Comparison of ENCODE assay signal across 15 cellular contexts in genomic region chr5:150498971-150499370, GRCh38. TPM values are rescaled to one million over a fixed set of nuclear protein-coding genes. Genes with fewer than 3 reads are reported as not detected.
DNase-seq lines count a peak whose midpoint lies in the region; ATAC-seq and TF ChIP-seq lines count a peak whose summit lies in the region.
"Had no signal": no experiment of that assay in that cellular context is flagged by ENCODE, and none has a peak within 500 bp of the region (broad histone marks: within the 10 kb centered on the region; RNA-seq: fewer than 3 reads in every experiment).

No MANE protein-coding gene starts in this region.

- H4K91ac ChIP-seq in IMR-90 (ENCODE audit: insufficient read depth, low read depth, low read length): 0 out of 2 replicates have a peak overlapping the region, but pooled peaks have one; percentile 97

- H3K9me1 ChIP-seq in IMR-90 (ENCODE audit: insufficient read depth, low read length): peaks cover 70% of the 10 kb centered on the region

- CTCF ChIA-PET in IMR-90 (lab: Yijun Ruan, JAX): no interaction called here
- CTCF ChIA-PET in activated naive CD4-positive, alpha-beta T cell treated with anti-CD3 and anti-CD28 coated beads for 36 hours (lab: Charles Lee): interaction anchor here (1.2 kb wide), 1 partner anchor 22 kb away, joined by 4 read pairs; no protein-coding TSS in a partner anchor

- H3K36me3 ChIP-seq in IMR-90 (ENCODE audit: control insufficient read depth, insufficient read depth, low read length) (peaks cover 10% of the 10 kb centered on the region), thoracic aorta (no peaks in the 10 kb centered on the region), Peyer's patch (peaks cover 0 to 6% (median 0%) of the 10 kb centered on the region in 3 donors)

- H3K18ac ChIP-seq in IMR-90 (ENCODE audit: low read depth, low read length): peak overlapping the region; percentile 55; the same call in 1 of the 2 replicates

- peak overlapping the region; percentile 68 for H4K5ac ChIP-seq in IMR-90 (ENCODE audit: low read depth, low read length)

- H4K20me1 ChIP-seq in IMR-90 (ENCODE audit: insufficient read depth, low read length): peaks cover 76% of the 10 kb centered on the region

- peak overlapping the region; percentile 60 for H3K23ac ChIP-seq in IMR-90 (ENCODE audit: low read depth, low read length)

- H3K4ac ChIP-seq in IMR-90 (ENCODE audit: low read depth, low read length): peak overlapping the region; percentile 94

- peak overlapping the region; percentile 72 for H3K4me2 ChIP-seq in IMR-90 (ENCODE audit: low read depth, low read length)

- no peak overlapping the region for H3K56ac ChIP-seq in IMR-90 (ENCODE audit: extremely low read depth, insufficient read depth, low read length)

- in situ Hi-C loops in IMR-90 (cut with MboI; ENCODE audit: low sequenced_read_pairs): no loop called here

- DNase-seq in IMR-90: no peak
- DNase-seq in chondrocyte (ENCODE audit: low spot score): no peak
- DNase-seq in nephron progenitor cell: no peak
- no peak for DNase-seq in thoracic aorta (ENCODE audit: low spot score)
- no peak for DNase-seq in activated naive CD4-positive, alpha-beta T cell treated with anti-CD3 and anti-CD28 coated beads for 36 hours
- DNase-seq in NCI-H524 (lab: John Stamatoyannopoulos, UW): no peak
- no peak for DNase-seq in Peyer's patch
- DNase-seq in activated naive CD4-positive, alpha-beta T cell treated with anti-CD3 and anti-CD28 coated beads, Interleukin-2, amount 50 U/mL, for 72 hours (ENCODE audit: low spot score in 2 of 2): no peak
- DNase-seq: activated B cell treated with CpG ODN at 0.5 μM for 24 hours; amniotic stem cell; naive thymus-derived CD4-positive, alpha-beta T cell; NCI-H1436; NCI-H774; SK-N-SH had no signal

- H3K36me3 Mint-ChIP-seq in chondrocyte (ENCODE audit: low read depth) (peaks cover 8% of the 10 kb centered on the region), nephron progenitor cell (ENCODE audit: low read depth) (peaks cover 11% of the 10 kb centered on the region)
- no peaks in the 10 kb centered on the region for H3K36me3 Mint-ChIP-seq in activated naive CD4-positive, alpha-beta T cell treated with anti-CD3 and anti-CD28 coated beads for 36 hours (ENCODE audit: low read depth)
- H3K36me3 Mint-ChIP-seq in activated naive CD4-positive, alpha-beta T cell treated with anti-CD3 and anti-CD28 coated beads, Interleukin-2, amount 50 U/mL, for 72 hours: no peaks in the 10 kb centered on the region
- H3K36me3 Mint-ChIP-seq: naive thymus-derived CD4-positive, alpha-beta T cell had no signal

- peak overlapping the region; percentile 83 for H2AK5ac ChIP-seq in IMR-90 (ENCODE audit: low read depth, low read length)

- TF ChIP-seq RAD21 in IMR-90 (IDR thresholded peaks at IDR 0.05; ENCODE audit: low read length): no peak

- H3K27me3 ChIP-seq in IMR-90 (ENCODE audit: control insufficient read depth, insufficient read depth, low read length): no peaks in the 10 kb centered on the region
- no peaks in the 10 kb centered on the region for H3K27me3 ChIP-seq in thoracic aorta (replicated peaks; ENCODE audit: insufficient read depth)
- H3K27me3 ChIP-seq in Peyer's patch: no peaks in the 10 kb centered on the region

- TF ChIP-seq POLR2A in IMR-90 (IDR thresholded peaks at IDR 0.05; ENCODE audit: low read depth, low read length) (no peak), Peyer's patch (IDR thresholded peaks at IDR 0.05) (no peak)

- H2BK5ac ChIP-seq in IMR-90 (ENCODE audit: low read depth, low read length, poor library complexity, severe bottlenecking): peak overlapping the region; percentile 96

- peak overlapping the region; percentile 74 for H2BK120ac ChIP-seq in IMR-90 (ENCODE audit: low read depth, low read length)

- H3K9me3 ChIP-seq in IMR-90 (ENCODE audit: control insufficient read depth, insufficient read depth, low read length): no peaks in the 10 kb centered on the region
- no peaks in the 10 kb centered on the region for H3K9me3 ChIP-seq in thoracic aorta
- no peaks in the 10 kb centered on the region for H3K9me3 ChIP-seq in Peyer's patch
- H3K9me3 ChIP-seq: HAP-1, SK-N-SH had no signal

- 0 out of 2 replicates have a peak overlapping the region, but pooled peaks have one; percentile 75 for H2BK20ac ChIP-seq in IMR-90 (ENCODE audit: low read depth, low read length)

- peak overlapping the region; percentile 26 for H2AFZ ChIP-seq in IMR-90 (replicated peaks; ENCODE audit: low read length, poor library complexity)

- peak overlapping the region in 1 of 2 experiments; percentile 76; a peak in 1 of 4 replicates for H4K8ac ChIP-seq in IMR-90 (ENCODE audit: low read depth in 2 of 2, low read length in 2 of 2)

- H3K4me3 ChIP-seq in IMR-90 (ENCODE audit: insufficient read depth, low read depth, low read length) (no peak overlapping the region), thoracic aorta (no peak overlapping the region), Peyer's patch (no peak overlapping the region)
- H3K4me3 ChIP-seq: HAP-1 had no signal

- ATAC-seq in IMR-90 (ENCODE audit: low read depth) (no peak), thoracic aorta (ENCODE audit: insufficient number of reproducible peaks, low FRiP score, low read depth) (no peak)
- ATAC-seq in activated naive CD4-positive, alpha-beta T cell treated with anti-CD3 and anti-CD28 coated beads, Interleukin-2, amount 50 U/mL, for 72 hours: no peak

- TF ChIP-seq CTCF in IMR-90 (conservative IDR thresholded peaks at IDR 0.05; ENCODE audit: low read depth, low read length) (no peak), chondrocyte (IDR thresholded peaks at IDR 0.05) (no peak), nephron progenitor cell (IDR thresholded peaks at IDR 0.05) (no peak), thoracic aorta (IDR thresholded peaks at IDR 0.05) (no peak), Peyer's patch (IDR thresholded peaks at IDR 0.05) (no peak)

- H3K4me1 ChIP-seq in IMR-90 (ENCODE audit: control insufficient read depth, insufficient read depth, low read length) (peaks cover 58% of the 10 kb centered on the region), thoracic aorta (ENCODE audit: control insufficient read depth in 1 of 2, low read depth in 2 of 2) (peaks cover 42 to 87% of the 10 kb centered on the region in 2 donors), Peyer's patch (peaks cover 0 to 51% (median 7%) of the 10 kb centered on the region in 4 donors)

- peak overlapping the region; percentile 98 for H3K27ac Mint-ChIP-seq in chondrocyte (ENCODE audit: unreplicated experiment)
- peak overlapping the region; percentile 95 for H3K27ac Mint-ChIP-seq in nephron progenitor cell
- H3K27ac Mint-ChIP-seq in activated naive CD4-positive, alpha-beta T cell treated with anti-CD3 and anti-CD28 coated beads for 36 hours: no peak overlapping the region
- H3K27ac Mint-ChIP-seq in activated naive CD4-positive, alpha-beta T cell treated with anti-CD3 and anti-CD28 coated beads, Interleukin-2, amount 50 U/mL, for 72 hours: no peak overlapping the region
- H3K27ac Mint-ChIP-seq: activated B cell treated with CpG ODN at 0.5 μM for 24 hours; naive thymus-derived CD4-positive, alpha-beta T cell had no signal

- dilution Hi-C loops in IMR-90 (cut with HindIII; ENCODE audit: low sequenced_read_pairs, unreplicated experiment): no loop called here

- H3K9me3 Mint-ChIP-seq in chondrocyte (ENCODE audit: low read depth) (no peaks in the 10 kb centered on the region), nephron progenitor cell (no peaks in the 10 kb centered on the region)
- no peaks in the 10 kb centered on the region for H3K9me3 Mint-ChIP-seq in activated naive CD4-positive, alpha-beta T cell treated with anti-CD3 and anti-CD28 coated beads for 36 hours
- H3K9me3 Mint-ChIP-seq in activated naive CD4-positive, alpha-beta T cell treated with anti-CD3 and anti-CD28 coated beads, Interleukin-2, amount 50 U/mL, for 72 hours: no peaks in the 10 kb centered on the region
- H3K9me3 Mint-ChIP-seq: activated B cell treated with CpG ODN at 0.5 μM for 24 hours had no signal

- H3K4me3 Mint-ChIP-seq in chondrocyte (ENCODE audit: unreplicated experiment) (peak overlapping the region; percentile 64), nephron progenitor cell (peak overlapping the region; percentile 68)
- H3K4me3 Mint-ChIP-seq in activated naive CD4-positive, alpha-beta T cell treated with anti-CD3 and anti-CD28 coated beads for 36 hours: no peak overlapping the region
- H3K4me3 Mint-ChIP-seq: activated B cell treated with CpG ODN at 0.5 μM for 24 hours; naive thymus-derived CD4-positive, alpha-beta T cell had no signal

- intact Hi-C loops in IMR-90 (cut with micrococcal nuclease): no loop called here
- intact Hi-C loops in activated naive CD4-positive, alpha-beta T cell treated with anti-CD3 and anti-CD28 coated beads for 36 hours (cut with micrococcal nuclease): no loop called here

- H2BK15ac ChIP-seq in IMR-90 (ENCODE audit: low read depth, low read length): peak overlapping the region; percentile 75; the same call in 1 of the 3 replicates

- peak overlapping the region; percentile 83; the same call in 1 of the 2 replicates for H3K14ac ChIP-seq in IMR-90 (replicated peaks; ENCODE audit: low read depth, low read length)

- H3K4me1 Mint-ChIP-seq in chondrocyte (ENCODE audit: low read depth) (peaks cover 85% of the 10 kb centered on the region), nephron progenitor cell (peaks cover 78% of the 10 kb centered on the region)
- H3K4me1 Mint-ChIP-seq in activated naive CD4-positive, alpha-beta T cell treated with anti-CD3 and anti-CD28 coated beads for 36 hours (ENCODE audit: low read depth): no peaks in the 10 kb centered on the region
- H3K4me1 Mint-ChIP-seq: naive thymus-derived CD4-positive, alpha-beta T cell had no signal

- H3K79me1 ChIP-seq in IMR-90 (ENCODE audit: low read depth in 1 of 2, low read length in 2 of 2): peaks cover 31 to 84% of the 10 kb centered on the region in 2 experiments

- H3K27me3 Mint-ChIP-seq in chondrocyte (ENCODE audit: low read depth) (no peaks in the 10 kb centered on the region), nephron progenitor cell (ENCODE audit: low read depth, poor library complexity) (no peaks in the 10 kb centered on the region)
- no peaks in the 10 kb centered on the region for H3K27me3 Mint-ChIP-seq in activated naive CD4-positive, alpha-beta T cell treated with anti-CD3 and anti-CD28 coated beads for 36 hours (ENCODE audit: low read depth)
- H3K27me3 Mint-ChIP-seq: activated B cell treated with CpG ODN at 0.5 μM for 24 hours; naive thymus-derived CD4-positive, alpha-beta T cell had no signal

- POLR2A ChIA-PET in IMR-90 (lab: Charles Lee; ENCODE audit: unreplicated experiment): interaction anchor here (0.6 kb wide), 1 partner anchor 19 kb away, joined by 8 read pairs; no protein-coding TSS in a partner anchor

- H3K9ac ChIP-seq in IMR-90 (ENCODE audit: low read depth, low read length): 0 out of 2 replicates have a peak overlapping the region, but pooled peaks have one; percentile 10
- H3K9ac ChIP-seq: SK-N-SH had no signal

- peak overlapping the region; percentile 77 for H2AK9ac ChIP-seq in IMR-90 (replicated peaks; ENCODE audit: low read depth, low read length, poor library complexity)

- peak overlapping the region; percentile 57 for H3K27ac ChIP-seq in IMR-90 (ENCODE audit: insufficient read depth, low read length)
- H3K27ac ChIP-seq in thoracic aorta: peak overlapping the region; percentile 32 to 90
- no peak overlapping the region for H3K27ac ChIP-seq in Peyer's patch

- BruUV-seq in IMR-90 (replicated peaks; lab: Mats Ljungman, UMichigan): no TSS peak

RNA-seq across cellular contexts. Expression of gene NDST1, which starts 9.0 kb away (rescaled TPM):
- total RNA-seq in IMR-90 (2012; rRNA removed) (30.3 and 30.5 TPM in 2 replicates), chondrocyte (223 to 229 TPM (median 228 TPM) in 3 replicates), thoracic aorta (100 to 1,000 TPM; 112 to 131 TPM), Peyer's patch (100 to 1,000 TPM in 2 of 4 donors, 10 to 100 TPM in 2; 80.9 to 168 (median 118) TPM)
- polyA plus RNA-seq in IMR-90 (2012; rRNA removed): 80.4 and 101 TPM in 2 replicates
- 41.4 and 74.0 TPM in 2 replicates for polyA plus RNA-seq in IMR-90 (2012; cell fraction: cytosol; rRNA removed)
- 81.4 and 121 TPM in 2 replicates for polyA plus RNA-seq in IMR-90 (2012; cell fraction: nucleus; rRNA removed; ENCODE audit: low replicate concordance)
- total RNA-seq in activated naive CD4-positive, alpha-beta T cell treated with anti-CD3 and anti-CD28 coated beads for 36 hours: 1 to 10 TPM; 2.4 to 3.3 TPM
- 1 to 10 TPM in 1 of 2 donors, under 1 TPM in 1; 0.87 to 4.5 TPM for total RNA-seq in activated naive CD4-positive, alpha-beta T cell treated with anti-CD3 and anti-CD28 coated beads, Interleukin-2, amount 50 U/mL, for 72 hours

RNA-seq across cellular contexts. Expression of gene RPS14, which starts 49.4 kb away (rescaled TPM):
- total RNA-seq in IMR-90 (2012; rRNA removed) (7,310 and 7,583 TPM in 2 replicates), chondrocyte (1,092 to 1,234 TPM (median 1,121 TPM) in 3 replicates), thoracic aorta (1,000 to 10,000 TPM; 1,311 to 1,492 TPM), Peyer's patch (1,000 to 10,000 TPM in 3 of 4 donors, 100 to 1,000 TPM in 1; 975 to 1,961 (median 1,274) TPM)
- 6,296 and 6,747 TPM in 2 replicates for polyA plus RNA-seq in IMR-90 (2012; rRNA removed)
- 5,609 and 17,745 TPM in 2 replicates for polyA plus RNA-seq in IMR-90 (2012; cell fraction: cytosol; rRNA removed)
- 873 and 3,349 TPM in 2 replicates for polyA plus RNA-seq in IMR-90 (2012; cell fraction: nucleus; rRNA removed; ENCODE audit: low replicate concordance)
- total RNA-seq in activated naive CD4-positive, alpha-beta T cell treated with anti-CD3 and anti-CD28 coated beads for 36 hours: 1,000 to 10,000 TPM; 4,594 to 4,738 TPM
- 1,000 to 10,000 TPM; 2,876 to 3,412 TPM for total RNA-seq in activated naive CD4-positive, alpha-beta T cell treated with anti-CD3 and anti-CD28 coated beads, Interleukin-2, amount 50 U/mL, for 72 hours

Comparison
In these comparisons a context has a peak if more than half of its experiments do, and no peak if none do; other contexts are left out.
1. H3K27ac ChIP-seq: peak in IMR-90 (single experiment) and thoracic aorta (2 of 2); none in Peyer's patch (0 of 4).
2. H3K27ac Mint-ChIP-seq: peak in chondrocyte (single experiment) and nephron progenitor cell (single experiment); none in activated naive CD4-positive, alpha-beta T cell treated with anti-CD3 and anti-CD28 coated beads for 36 hours (single experiment) and activated naive CD4-positive, alpha-beta T cell treated with anti-CD3 and anti-CD28 coated beads, Interleukin-2, amount 50 U/mL, for 72 hours (0 of 2).